12 cellular contexts compared by ENCODE assay signal in genomic region chr20:49287555-49288249, GRCh38. TPM values are rescaled to one million over a fixed set of nuclear protein-coding genes. Genes with fewer than 3 reads are reported as not detected.
DNase-seq lines count a peak whose midpoint lies in the region; ATAC-seq and TF ChIP-seq lines count a peak whose summit lies in the region.
"Had no signal": no experiment of that assay in that cellular context is flagged by ENCODE, and none has a peak within 500 bp of the region (broad histone marks: within the 10 kb centered on the region; RNA-seq: fewer than 3 reads in every experiment).

No MANE protein-coding gene starts in this region.

- H3K9me3 ChIP-seq in T-helper 17 cell (ENCODE audit: control insufficient read depth, low read length, poor library complexity, severe bottlenecking) (peaks cover 57% of the 10 kb centered on the region), thyroid gland (no peaks in the 10 kb centered on the region)

- peaks cover 62% of the 10 kb centered on the region for H3K4me1 Mint-ChIP-seq in activated naive CD4-positive, alpha-beta T cell treated with anti-CD3 and anti-CD28 coated beads, Interleukin-2, amount 50 U/mL, for 24 hours
- H3K4me1 Mint-ChIP-seq in T-helper 17 cell, result peaks cover 14% of the 10 kb centered on the region

- H3K27ac ChIP-seq in thyroid gland, result peak overlapping the region; percentile 5 to 93 (median 82)
- H3K27ac ChIP-seq: foreskin keratinocyte had no signal

- H3K4me3 Mint-ChIP-seq in activated naive CD4-positive, alpha-beta T cell treated with anti-CD3 and anti-CD28 coated beads, Interleukin-2, amount 50 U/mL, for 24 hours, result peak overlapping the region; percentile 73
- no peak overlapping the region for H3K4me3 Mint-ChIP-seq in T-helper 17 cell

- peaks cover 28 to 31% of the 10 kb centered on the region in 2 donors for H3K4me1 ChIP-seq in thyroid gland

- H3K27me3 ChIP-seq in thyroid gland, result no peaks in the 10 kb centered on the region
- H3K27me3 ChIP-seq: foreskin keratinocyte had no signal

- H3K36me3 ChIP-seq in thyroid gland, result peaks cover 37 to 73% of the 10 kb centered on the region in 2 donors

- no peak for TF ChIP-seq CTCF in fibroblast of pulmonary artery (IDR thresholded peaks at IDR 0.05; ENCODE audit: low read length, missing control alignments)
- TF ChIP-seq CTCF in thyroid gland (IDR thresholded peaks at IDR 0.05), result no peak

- intact Hi-C loops in thyroid gland (cut with DNase I), result no loop called here
- intact Hi-C loops in posterior cingulate gyrus (cut with DNase I), result no loop called here

- peaks cover 23% of the 10 kb centered on the region for H3K9me3 Mint-ChIP-seq in activated naive CD4-positive, alpha-beta T cell treated with anti-CD3 and anti-CD28 coated beads, Interleukin-2, amount 50 U/mL, for 24 hours

- H3K4me3 ChIP-seq in fibroblast of pulmonary artery (replicated peaks; ENCODE audit: low read depth, low read length) (no peak overlapping the region), thyroid gland (replicated peaks in 1 of 3) (no peak overlapping the region)

- no peak for ATAC-seq in T-helper 17 cell

- H3K36me3 Mint-ChIP-seq in activated naive CD4-positive, alpha-beta T cell treated with anti-CD3 and anti-CD28 coated beads, Interleukin-2, amount 50 U/mL, for 24 hours, result peaks cover 78% of the 10 kb centered on the region
- peaks cover 33% of the 10 kb centered on the region for H3K36me3 Mint-ChIP-seq in T-helper 17 cell (ENCODE audit: low read depth)

- H3K27me3 Mint-ChIP-seq in activated naive CD4-positive, alpha-beta T cell treated with anti-CD3 and anti-CD28 coated beads, Interleukin-2, amount 50 U/mL, for 24 hours, result no peaks in the 10 kb centered on the region
- H3K27me3 Mint-ChIP-seq in T-helper 17 cell, result no peaks in the 10 kb centered on the region

- H3K27ac Mint-ChIP-seq in activated naive CD4-positive, alpha-beta T cell treated with anti-CD3 and anti-CD28 coated beads, Interleukin-2, amount 50 U/mL, for 24 hours, result peak overlapping the region; percentile 96
- H3K27ac Mint-ChIP-seq in T-helper 17 cell, result peak overlapping the region; percentile 59

- TF ChIP-seq POLR2A in thyroid gland (IDR thresholded peaks at IDR 0.05), result no peak

- DNase-seq in activated naive CD4-positive, alpha-beta T cell treated with anti-CD3 and anti-CD28 coated beads, Interleukin-2, amount 50 U/mL, for 16 hours, result no peak
- DNase-seq in T-helper 17 cell (no peak), fibroblast of pulmonary artery (ENCODE audit: low read depth) (peak; percentile 75), thyroid gland (no peak), posterior cingulate gyrus (no peak), NCI-H226 (no peak)
- DNase-seq in NK-92 treated with Interleukin-12 subunit alpha and Interleukin-12 subunit beta, amount 100 ng/mL, for 24 hours (lab: John Stamatoyannopoulos, UW), result no peak
- DNase-seq: activated CD4-positive, alpha-beta T cell treated with anti-CD3 and anti-CD28 coated beads, Interleukin-2, amount 50 U/mL, for 1 hour; NCI-H1105 treated with DMSO at 0.1 percent for 48 hours; stimulated activated CD4-positive, alpha-beta T cell treated with anti-CD3 and anti-CD28 coated beads, Interleukin-12 subunit alpha, Interleukin-12 subunit beta, amount 100 ng/mL, for 4 hours had no signal

RNA-seq across cellular contexts. Expression of gene ZNFX1, which starts 9.8 kb away (rescaled TPM):
- total RNA-seq in T-helper 17 cell (10 to 100 TPM; 54.0 to 58.8 TPM), thyroid gland (10 to 100 TPM; 39.8 to 52.2 (median 46.3) TPM)
